16 cellular contexts compared by ENCODE assay signal in the genomic region with DNA sequence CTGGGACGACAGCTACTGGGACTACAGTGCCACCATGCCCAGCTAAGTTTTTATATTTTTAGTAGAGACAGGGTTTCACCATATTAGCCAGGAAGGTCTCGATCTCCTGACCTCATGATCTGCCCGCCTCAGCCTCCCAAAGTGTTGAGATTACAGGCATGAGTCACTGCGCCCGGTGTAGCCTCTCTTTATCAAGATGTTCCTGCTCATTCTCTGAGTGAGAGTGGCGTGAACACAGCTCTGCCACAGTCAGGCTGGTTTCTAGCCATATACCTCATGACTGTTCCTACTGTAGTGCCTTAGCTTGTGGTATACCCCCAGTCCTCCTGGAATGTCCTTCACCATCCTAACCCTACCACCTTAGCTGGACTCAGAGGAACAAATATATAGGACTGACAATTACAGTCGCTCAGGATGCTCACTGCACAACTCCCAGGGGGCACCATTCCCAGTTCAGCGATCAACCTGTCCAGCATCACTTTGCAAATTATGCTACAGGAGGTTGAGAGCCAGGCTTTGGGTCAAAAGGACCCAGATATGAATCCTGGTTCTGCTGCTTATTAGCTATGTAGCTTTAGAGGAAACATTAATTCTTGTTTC.
DNase-seq lines count a peak whose midpoint lies in the region; ATAC-seq, FAIRE-seq and TF ChIP-seq lines count a peak whose summit lies in the region.
"Had no signal": no experiment of that assay in that cellular context is flagged by ENCODE, and none has a peak within 500 bp of the region (broad histone marks: within the 10 kb centered on the region; RNA-seq: fewer than 3 reads in every experiment).

No MANE protein-coding gene starts in this region.

- peak; percentile 18 for DNase-seq in activated CD8-positive, alpha-beta T cell treated with anti-CD3 and anti-CD28 coated beads for 36 hours
- no peak for DNase-seq in activated CD8-positive, alpha-beta T cell treated with anti-CD3 and anti-CD28 coated beads, Interleukin-2, amount 10 ng/mL, durations not matched to agents 7 days and 5 days
- DNase-seq in H1 (ENCODE audit: low read depth in 1 of 2, low spot score in 2 of 2) (no peak), small intestine (peak; percentile 21), LoVo (ENCODE audit: low spot score) (no peak), GM13977 (ENCODE audit: low spot score) (no peak)
- DNase-seq: ACHN, activated gamma-delta T cell treated with Interleukin-2 at 50 U/mL for 16 hours, foreskin keratinocyte, mammary epithelial cell, NCI-H446 treated with DMSO at 0.1 percent for 48 hours, spleen had no signal

- H3K4me1 Mint-ChIP-seq in activated CD8-positive, alpha-beta T cell treated with anti-CD3 and anti-CD28 coated beads for 36 hours (ENCODE audit: low read depth) = no peaks in the 10 kb centered on the region
- no peaks in the 10 kb centered on the region for H3K4me1 Mint-ChIP-seq in activated CD8-positive, alpha-beta T cell treated with anti-CD3 and anti-CD28 coated beads, Interleukin-2, amount 10 ng/mL, durations not matched to agents 7 days and 5 days (ENCODE audit: low read depth)

- no peak overlapping the region for H4K5ac ChIP-seq in H1 (ENCODE audit: insufficient read length, low read depth, low read length)

- H3K9me2 ChIP-seq in OCI-LY1 (ENCODE audit: low read depth, low read length) = no peaks in the 10 kb centered on the region

- no peak overlapping the region for H3K14ac ChIP-seq in H1 (ENCODE audit: insufficient read length)

- no peak overlapping the region for H4K91ac ChIP-seq in H1 (replicated peaks; ENCODE audit: insufficient read length, low read length)

- H3K27me3 Mint-ChIP-seq in activated CD8-positive, alpha-beta T cell treated with anti-CD3 and anti-CD28 coated beads for 36 hours = peaks cover 12% of the 10 kb centered on the region
- H3K27me3 Mint-ChIP-seq in activated CD8-positive, alpha-beta T cell treated with anti-CD3 and anti-CD28 coated beads, Interleukin-2, amount 10 ng/mL, durations not matched to agents 7 days and 5 days (ENCODE audit: low read depth) = peaks cover 24% of the 10 kb centered on the region

- 81% methylated on average over 8 of the region's 8 CpGs; no CpG with 5 or more reads in 1 of the 2 experiments for WGBS in H1 (ENCODE audit: extremely low coverage in 1 of 2, insufficient coverage in 1 of 2, insufficient read length in 1 of 2, insufficient replicate concordance in 2 of 2, low coverage in 1 of 2, low lambda C conversion rate in 2 of 2, missing lambda C conversion rate in 1 of 2), 2 experiments
- WGBS in small intestine, 3 donors = 32 to 82% (median 55%) methylated on average over 8 of the region's 8 CpGs

- H3K36me3 Mint-ChIP-seq in activated CD8-positive, alpha-beta T cell treated with anti-CD3 and anti-CD28 coated beads for 36 hours (ENCODE audit: low read depth) = no peaks in the 10 kb centered on the region
- H3K36me3 Mint-ChIP-seq in activated CD8-positive, alpha-beta T cell treated with anti-CD3 and anti-CD28 coated beads, Interleukin-2, amount 10 ng/mL, durations not matched to agents 7 days and 5 days (ENCODE audit: low read depth) = no peaks in the 10 kb centered on the region

- FAIRE-seq in H1 (lab: Jason Lieb, UNC) (no peak), small intestine (lab: Jason Lieb, UNC) (no peak)

- H3K79me2 ChIP-seq in OCI-LY1 (ENCODE audit: insufficient read depth, low read length) (no peaks in the 10 kb centered on the region), H1 (ENCODE audit: control insufficient read depth in 1 of 2, insufficient read depth in 2 of 2, low read length in 2 of 2) (no peaks in the 10 kb centered on the region)

- no peak overlapping the region for H2AFZ ChIP-seq in OCI-LY1 (ENCODE audit: low read length)
- no peak overlapping the region for H2AFZ ChIP-seq in H1 (ENCODE audit: low read length)

- H2AK5ac ChIP-seq in H1 (ENCODE audit: low read depth, low read length) = no peak overlapping the region

- H3K4me1 ChIP-seq in OCI-LY1 (ENCODE audit: insufficient read depth, low read length, severe bottlenecking) (peaks cover 8% of the 10 kb centered on the region), H1 (replicated peaks in 1 of 4; ENCODE audit: control insufficient read depth in 3 of 4, insufficient read depth in 4 of 4, low read length in 3 of 4) (peaks cover 0 to 1% (median 0%) of the 10 kb centered on the region in 4 experiments; a peak in 2 of 7 replicates), small intestine (ENCODE audit: control insufficient read depth in 2 of 2, insufficient read depth in 1 of 2, low read depth in 1 of 2, low read length in 1 of 2) (no peaks in the 10 kb centered on the region)
- H3K4me1 ChIP-seq: foreskin keratinocyte, spleen, suprapubic skin had no signal

- no peak for TF ChIP-seq CTCF in activated CD8-positive, alpha-beta T cell treated with anti-CD3 and anti-CD28 coated beads for 36 hours (IDR thresholded peaks at IDR 0.05)
- TF ChIP-seq CTCF in OCI-LY1 (IDR thresholded peaks at IDR 0.05; ENCODE audit: low read length) (peak; percentile 47), H1 (IDR thresholded peaks at IDR 0.05; ENCODE audit: control extremely low read depth in 1 of 3, insufficient read depth in 1 of 3, low read depth in 1 of 3, low read length in 3 of 3) (peak; percentile 20 to 43 (median 42); a peak in 3 of 4 replicates), GM13977 (IDR thresholded peaks at IDR 0.05; ENCODE audit: extremely low read depth, insufficient read depth, missing control alignments) (no peak)

- TF ChIP-seq RAD21 in H1 (IDR thresholded peaks at IDR 0.05 in 1 of 2, conservative IDR thresholded peaks at IDR 0.05 in 1 of 2; ENCODE audit: low read depth in 2 of 2, low read length in 2 of 2) = 0 out of 4 replicates have a peak, but pooled peaks of 1 of the 2 experiments have one; percentile 3

- H3K27me3 ChIP-seq in OCI-LY1 (ENCODE audit: insufficient read depth, low read length) (no peaks in the 10 kb centered on the region), H1 (replicated peaks in 1 of 4; ENCODE audit: control insufficient read depth in 3 of 4, extremely low read depth in 1 of 4, insufficient read depth in 3 of 4, low read length in 3 of 4) (no peaks in the 10 kb centered on the region), small intestine (ENCODE audit: control insufficient read depth in 2 of 2, insufficient read depth in 2 of 2, low read length in 2 of 2) (peaks cover 0 to 4% of the 10 kb centered on the region in 2 donors)

- H4K8ac ChIP-seq in H1 (ENCODE audit: extremely low read depth, insufficient read depth, low read length) = no peak overlapping the region

- H2BK5ac ChIP-seq in H1 (ENCODE audit: low read depth, low read length) = no peak overlapping the region

- CTCF ChIA-PET in activated CD8-positive, alpha-beta T cell treated with anti-CD3 and anti-CD28 coated beads for 36 hours (lab: Charles Lee) = interaction anchor here (1.2 to 3.8 kb wide), 4 partner anchors 16 to 124 kb away, joined by 3 to 14 read pairs (median 4); no protein-coding TSS in a partner anchor
- CTCF ChIA-PET in activated CD8-positive, alpha-beta T cell treated with anti-CD3 and anti-CD28 coated beads, Interleukin-2, amount 10 ng/mL, durations not matched to agents 7 days and 5 days (lab: Charles Lee) = interaction anchor here (1.2 to 3.1 kb wide), 3 partner anchors 17 to 172 kb away, joined by 3 to 10 read pairs (median 4); no protein-coding TSS in a partner anchor
- CTCF ChIA-PET in H1 (lab: Charles Lee; ENCODE audit: partially characterized antibody) = interaction anchor here (0.6 to 5.5 kb wide), 15 partner anchors 10 to 1010 kb away, joined by 3 to 24 read pairs (median 5); no protein-coding TSS in a partner anchor

- H3K4me3 Mint-ChIP-seq in activated CD8-positive, alpha-beta T cell treated with anti-CD3 and anti-CD28 coated beads for 36 hours = no peak overlapping the region
- no peak overlapping the region for H3K4me3 Mint-ChIP-seq in activated CD8-positive, alpha-beta T cell treated with anti-CD3 and anti-CD28 coated beads, Interleukin-2, amount 10 ng/mL, durations not matched to agents 7 days and 5 days

- no peaks in the 10 kb centered on the region for H3K9me3 Mint-ChIP-seq in activated CD8-positive, alpha-beta T cell treated with anti-CD3 and anti-CD28 coated beads for 36 hours
- no peaks in the 10 kb centered on the region for H3K9me3 Mint-ChIP-seq in activated CD8-positive, alpha-beta T cell treated with anti-CD3 and anti-CD28 coated beads, Interleukin-2, amount 10 ng/mL, durations not matched to agents 7 days and 5 days (ENCODE audit: insufficient read depth)

- H3K79me1 ChIP-seq in H1 (ENCODE audit: low read depth, low read length) = no peaks in the 10 kb centered on the region

- H3K36me3 ChIP-seq in OCI-LY1 (ENCODE audit: insufficient read depth, low read length) (no peaks in the 10 kb centered on the region), H1 (ENCODE audit: control insufficient read depth in 2 of 4, insufficient read depth in 4 of 4, low read length in 3 of 4) (no peaks in the 10 kb centered on the region), small intestine (ENCODE audit: control insufficient read depth in 2 of 2, insufficient read depth in 2 of 2, low read length in 2 of 2) (no peaks in the 10 kb centered on the region)
- H3K36me3 ChIP-seq: spleen, suprapubic skin had no signal

- no peaks in the 10 kb centered on the region for H3K9me3 ChIP-seq in OCI-LY1 (ENCODE audit: low read length)
- no peaks in the 10 kb centered on the region for H3K9me3 ChIP-seq in H1 (ENCODE audit: insufficient read depth in 2 of 2, low read depth in 1 of 2, low read length in 1 of 2)
- H3K9me3 ChIP-seq in small intestine (ENCODE audit: control insufficient read depth, low read depth) = no peaks in the 10 kb centered on the region
- H3K9me3 ChIP-seq: spleen, suprapubic skin had no signal

- H3K4me3 ChIP-seq in OCI-LY1 (ENCODE audit: low read depth, low read length, poor library complexity, severe bottlenecking) = no peak overlapping the region
- H3K4me3 ChIP-seq in H1 (ENCODE audit: extremely low read depth in 1 of 4, insufficient read depth in 2 of 4, low read depth in 3 of 4, low read length in 4 of 4) = no peak overlapping the region
- no peak overlapping the region for H3K4me3 ChIP-seq in small intestine (ENCODE audit: low read depth in 1 of 2, low read length in 2 of 2)
- H3K4me3 ChIP-seq: spleen, suprapubic skin had no signal

- no peak overlapping the region for H3K27ac Mint-ChIP-seq in activated CD8-positive, alpha-beta T cell treated with anti-CD3 and anti-CD28 coated beads for 36 hours
- H3K27ac Mint-ChIP-seq in activated CD8-positive, alpha-beta T cell treated with anti-CD3 and anti-CD28 coated beads, Interleukin-2, amount 10 ng/mL, durations not matched to agents 7 days and 5 days = no peak overlapping the region

- no peak overlapping the region for H3K56ac ChIP-seq in H1 (replicated peaks; ENCODE audit: insufficient read length, low read depth, low read length)

- no peak overlapping the region for H3K4me2 ChIP-seq in OCI-LY1 (ENCODE audit: low read length)
- no peak overlapping the region for H3K4me2 ChIP-seq in H1 (ENCODE audit: insufficient read depth in 1 of 2, low read depth in 2 of 2, low read length in 2 of 2)

- intact Hi-C loops in activated CD8-positive, alpha-beta T cell treated with anti-CD3 and anti-CD28 coated beads for 36 hours (cut with micrococcal nuclease) = no loop called here

- H2BK120ac ChIP-seq in H1 (replicated peaks; ENCODE audit: low read depth, low read length) = no peak overlapping the region

- H2BK20ac ChIP-seq in H1 (ENCODE audit: low read length) = no peak overlapping the region

- POLR2A ChIA-PET in activated CD8-positive, alpha-beta T cell treated with anti-CD3 and anti-CD28 coated beads for 36 hours (lab: Charles Lee) = no interaction called here
- POLR2A ChIA-PET in activated CD8-positive, alpha-beta T cell treated with anti-CD3 and anti-CD28 coated beads, Interleukin-2, amount 10 ng/mL, durations not matched to agents 7 days and 5 days (lab: Charles Lee) = no interaction called here
- POLR2A ChIA-PET in H1 (lab: Charles Lee; ENCODE audit: partially characterized antibody) = no interaction called here

- H4K20me1 ChIP-seq in OCI-LY1 (ENCODE audit: insufficient read depth, low read length) (no peaks in the 10 kb centered on the region), H1 (replicated peaks in 1 of 2; ENCODE audit: control insufficient read depth in 1 of 2, insufficient read depth in 2 of 2, low read length in 2 of 2) (no peaks in the 10 kb centered on the region)

- H3K27ac ChIP-seq in OCI-LY1 (ENCODE audit: low read depth, low read length, poor library complexity, severe bottlenecking) = no peak overlapping the region
- H3K27ac ChIP-seq in H1 (ENCODE audit: low read depth, low read length) = no peak overlapping the region
- no peak overlapping the region for H3K27ac ChIP-seq in small intestine (ENCODE audit: low read depth in 1 of 2, low read length in 1 of 2)
- H3K27ac ChIP-seq: foreskin keratinocyte, spleen, suprapubic skin had no signal

- no peak overlapping the region for H2BK12ac ChIP-seq in H1 (ENCODE audit: low read depth, low read length)

- no peak overlapping the region for H3K4ac ChIP-seq in H1 (replicated peaks; ENCODE audit: insufficient read length, low read depth, low read length)

- no peaks in the 10 kb centered on the region for H3F3A ChIP-seq in OCI-LY1 (ENCODE audit: insufficient read depth, low read length)

- TF ChIP-seq EP300 in H1 (IDR thresholded peaks at IDR 0.05; ENCODE audit: borderline replicate concordance in 1 of 2, low read depth in 2 of 2, low read length in 2 of 2) = no peak

- no peak for ATAC-seq in activated CD8-positive, alpha-beta T cell treated with anti-CD3 and anti-CD28 coated beads for 36 hours
- no peak for ATAC-seq in activated CD8-positive, alpha-beta T cell treated with anti-CD3 and anti-CD28 coated beads, Interleukin-2, amount 10 ng/mL, durations not matched to agents 7 days and 5 days
- ATAC-seq in GM18867 (IDR thresholded peaks at IDR 0.05; ENCODE audit: unreplicated experiment) = no peak
- ATAC-seq: foreskin keratinocyte, Right ventricle myocardium inferior had no signal

- H3K23me2 ChIP-seq in H1 (ENCODE audit: low read depth, low read length) = no peaks in the 10 kb centered on the region

- no peak overlapping the region for H2BK15ac ChIP-seq in H1 (ENCODE audit: low read length)

- no peak overlapping the region for H3K18ac ChIP-seq in H1 (ENCODE audit: extremely low read depth, low read length)

- TF ChIP-seq POLR2A in H1 (IDR thresholded peaks at IDR 0.05; ENCODE audit: control extremely low read depth in 1 of 2, low read depth in 2 of 2, low read length in 2 of 2) = no peak

- no peak overlapping the region for H3K23ac ChIP-seq in H1 (ENCODE audit: insufficient read length)

- H3K9ac ChIP-seq in OCI-LY1 (ENCODE audit: low read length) (no peak overlapping the region), H1 (replicated peaks in 1 of 4; ENCODE audit: extremely low read depth in 1 of 4, low read depth in 3 of 4, low read length in 3 of 4) (no peak overlapping the region)

- in situ Hi-C loops in GM13977 (cut with MboI; ENCODE audit: low pct_unique_long_range_greater_than_20kb, low sequenced_read_pairs, unreplicated experiment) = no loop called here

Comparison
In these comparisons a context has a peak if more than half of its experiments do, and no peak if none do; other contexts are left out.
1. DNase-seq: peak in activated CD8-positive, alpha-beta T cell treated with anti-CD3 and anti-CD28 coated beads for 36 hours (single experiment) and small intestine (single experiment); none in activated CD8-positive, alpha-beta T cell treated with anti-CD3 and anti-CD28 coated beads, Interleukin-2, amount 10 ng/mL, durations not matched to agents 7 days and 5 days (single experiment), H1 (0 of 2), LoVo (single experiment) and GM13977 (single experiment).
2. CTCF ChIP-seq: peak in OCI-LY1 (single experiment) and H1 (3 of 3); none in activated CD8-positive, alpha-beta T cell treated with anti-CD3 and anti-CD28 coated beads for 36 hours (single experiment) and GM13977 (single experiment).